ENCODE assay signal across 7 cellular contexts in the genomic region with DNA sequence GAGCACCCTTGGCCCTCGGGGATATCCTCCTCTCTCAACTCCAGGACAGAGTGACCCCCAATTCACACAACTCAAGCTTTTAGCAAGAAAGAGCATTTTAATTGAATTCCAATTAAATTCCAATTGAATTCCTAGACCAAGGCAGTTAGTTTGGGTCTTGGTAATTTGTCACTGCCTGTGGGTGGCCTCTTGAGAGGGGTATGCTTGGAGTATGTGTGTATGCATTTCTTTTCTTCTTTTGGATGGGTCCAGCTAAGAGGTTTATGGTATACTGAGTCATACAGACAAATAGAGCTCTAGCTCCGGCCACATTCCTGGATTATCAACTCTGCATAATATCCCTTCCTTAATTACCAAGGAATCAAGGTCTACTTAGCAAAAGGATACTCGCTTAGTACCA.
"Had no signal": no experiment of that assay in that cellular context is flagged by ENCODE, and none has a peak within 500 bp of the region (broad histone marks: within the 10 kb centered on the region; RNA-seq: fewer than 3 reads in every experiment).

No MANE protein-coding gene starts in this region.

- H3K9me3 Mint-ChIP-seq: IgD-negative memory B cell had no signal

- ATAC-seq: HepG2, K562 had no signal

- DNase-seq: IMR-90, KBM-7, KG1 had no signal

- H3K27ac ChIP-seq: HL-60 had no signal

- H3K36me3 Mint-ChIP-seq: IgD-negative memory B cell had no signal

- H3K27ac Mint-ChIP-seq: IgD-negative memory B cell had no signal

- H3K4me3 ChIP-seq: K562 had no signal

- H3K4me3 Mint-ChIP-seq: IgD-negative memory B cell had no signal

- H3K27me3 Mint-ChIP-seq: IgD-negative memory B cell had no signal

- H3K4me1 Mint-ChIP-seq: IgD-negative memory B cell had no signal
